2 cellular contexts compared by ENCODE assay signal in the genomic region with DNA sequence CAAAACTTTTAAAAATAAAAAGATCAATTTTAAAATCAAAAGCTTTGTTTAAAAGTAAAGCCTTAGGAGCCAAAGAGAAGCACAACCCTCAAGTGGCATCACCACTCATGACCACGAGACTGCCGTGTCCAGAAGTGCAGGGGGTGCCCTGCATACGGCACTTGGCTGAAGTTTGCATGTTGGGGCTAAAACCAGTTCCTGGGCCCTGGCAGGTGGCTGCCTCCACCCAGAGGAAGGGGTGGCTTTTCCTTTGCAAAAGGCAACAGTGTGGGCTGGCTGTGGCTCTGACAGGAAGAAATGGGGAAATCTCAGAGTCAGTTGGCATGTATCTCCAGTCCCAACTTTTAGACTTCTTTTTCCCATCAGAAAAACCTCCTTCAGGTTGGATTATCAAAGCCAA.
TF ChIP-seq lines count a peak whose summit lies in the region.

No MANE protein-coding gene starts in this region.

TF ChIP-seq in liver, 16 proteins besides CTCF, POLR2A, EP300 and RAD21:
- TF ChIP-seq GABPA (IDR thresholded peaks at IDR 0.05 in 1 of 2, conservative IDR thresholded peaks at IDR 0.05 in 1 of 2) (no peak), FOXA2 (IDR thresholded peaks at IDR 0.05) (no peak), HNF4A (conservative IDR thresholded peaks at IDR 0.05) (no peak), NR2F2 (IDR thresholded peaks at IDR 0.05) (no peak), HNF4G (IDR thresholded peaks at IDR 0.05) (no peak), YY1 (IDR thresholded peaks at IDR 0.05) (no peak)
- TF ChIP-seq, protein P1, sequence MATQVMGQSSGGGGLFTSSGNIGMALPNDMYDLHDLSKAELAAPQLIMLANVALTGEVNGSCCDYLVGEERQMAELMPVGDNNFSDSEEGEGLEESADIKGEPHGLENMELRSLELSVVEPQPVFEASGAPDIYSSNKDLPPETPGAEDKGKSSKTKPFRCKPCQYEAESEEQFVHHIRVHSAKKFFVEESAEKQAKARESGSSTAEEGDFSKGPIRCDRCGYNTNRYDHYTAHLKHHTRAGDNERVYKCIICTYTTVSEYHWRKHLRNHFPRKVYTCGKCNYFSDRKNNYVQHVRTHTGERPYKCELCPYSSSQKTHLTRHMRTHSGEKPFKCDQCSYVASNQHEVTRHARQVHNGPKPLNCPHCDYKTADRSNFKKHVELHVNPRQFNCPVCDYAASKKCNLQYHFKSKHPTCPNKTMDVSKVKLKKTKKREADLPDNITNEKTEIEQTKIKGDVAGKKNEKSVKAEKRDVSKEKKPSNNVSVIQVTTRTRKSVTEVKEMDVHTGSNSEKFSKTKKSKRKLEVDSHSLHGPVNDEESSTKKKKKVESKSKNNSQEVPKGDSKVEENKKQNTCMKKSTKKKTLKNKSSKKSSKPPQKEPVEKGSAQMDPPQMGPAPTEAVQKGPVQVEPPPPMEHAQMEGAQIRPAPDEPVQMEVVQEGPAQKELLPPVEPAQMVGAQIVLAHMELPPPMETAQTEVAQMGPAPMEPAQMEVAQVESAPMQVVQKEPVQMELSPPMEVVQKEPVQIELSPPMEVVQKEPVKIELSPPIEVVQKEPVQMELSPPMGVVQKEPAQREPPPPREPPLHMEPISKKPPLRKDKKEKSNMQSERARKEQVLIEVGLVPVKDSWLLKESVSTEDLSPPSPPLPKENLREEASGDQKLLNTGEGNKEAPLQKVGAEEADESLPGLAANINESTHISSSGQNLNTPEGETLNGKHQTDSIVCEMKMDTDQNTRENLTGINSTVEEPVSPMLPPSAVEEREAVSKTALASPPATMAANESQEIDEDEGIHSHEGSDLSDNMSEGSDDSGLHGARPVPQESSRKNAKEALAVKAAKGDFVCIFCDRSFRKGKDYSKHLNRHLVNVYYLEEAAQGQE (IDR thresholded peaks at IDR 0.05) = no peak
- TF ChIP-seq, protein P2, sequence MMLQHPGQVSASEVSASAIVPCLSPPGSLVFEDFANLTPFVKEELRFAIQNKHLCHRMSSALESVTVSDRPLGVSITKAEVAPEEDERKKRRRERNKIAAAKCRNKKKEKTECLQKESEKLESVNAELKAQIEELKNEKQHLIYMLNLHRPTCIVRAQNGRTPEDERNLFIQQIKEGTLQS (IDR thresholded peaks at IDR 0.05) = no peak

TF ChIP-seq in HepG2, 621 proteins besides CTCF, POLR2A, EP300 and RAD21:
- no peak for TF ChIP-seq ZNF224 (CRISPR knock-in tag; IDR thresholded peaks at IDR 0.05)
- TF ChIP-seq, protein P3, sequence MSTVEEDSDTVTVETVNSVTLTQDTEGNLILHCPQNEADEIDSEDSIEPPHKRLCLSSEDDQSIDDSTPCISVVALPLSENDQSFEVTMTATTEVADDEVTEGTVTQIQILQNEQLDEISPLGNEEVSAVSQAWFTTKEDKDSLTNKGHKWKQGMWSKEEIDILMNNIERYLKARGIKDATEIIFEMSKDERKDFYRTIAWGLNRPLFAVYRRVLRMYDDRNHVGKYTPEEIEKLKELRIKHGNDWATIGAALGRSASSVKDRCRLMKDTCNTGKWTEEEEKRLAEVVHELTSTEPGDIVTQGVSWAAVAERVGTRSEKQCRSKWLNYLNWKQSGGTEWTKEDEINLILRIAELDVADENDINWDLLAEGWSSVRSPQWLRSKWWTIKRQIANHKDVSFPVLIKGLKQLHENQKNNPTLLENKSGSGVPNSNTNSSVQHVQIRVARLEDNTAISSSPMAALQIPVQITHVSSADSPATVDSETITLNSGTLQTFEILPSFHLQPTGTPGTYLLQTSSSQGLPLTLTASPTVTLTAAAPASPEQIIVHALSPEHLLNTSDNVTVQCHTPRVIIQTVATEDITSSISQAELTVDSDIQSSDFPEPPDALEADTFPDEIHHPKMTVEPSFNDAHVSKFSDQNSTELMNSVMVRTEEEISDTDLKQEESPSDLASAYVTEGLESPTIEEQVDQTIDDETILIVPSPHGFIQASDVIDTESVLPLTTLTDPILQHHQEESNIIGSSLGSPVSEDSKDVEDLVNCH (CRISPR knock-in tag; IDR thresholded peaks at IDR 0.05) = no peak
- TF ChIP-seq ARNT2 (CRISPR knock-in tag; IDR thresholded peaks at IDR 0.05; ENCODE audit: low read depth) = no peak
- TF ChIP-seq, protein P4, sequence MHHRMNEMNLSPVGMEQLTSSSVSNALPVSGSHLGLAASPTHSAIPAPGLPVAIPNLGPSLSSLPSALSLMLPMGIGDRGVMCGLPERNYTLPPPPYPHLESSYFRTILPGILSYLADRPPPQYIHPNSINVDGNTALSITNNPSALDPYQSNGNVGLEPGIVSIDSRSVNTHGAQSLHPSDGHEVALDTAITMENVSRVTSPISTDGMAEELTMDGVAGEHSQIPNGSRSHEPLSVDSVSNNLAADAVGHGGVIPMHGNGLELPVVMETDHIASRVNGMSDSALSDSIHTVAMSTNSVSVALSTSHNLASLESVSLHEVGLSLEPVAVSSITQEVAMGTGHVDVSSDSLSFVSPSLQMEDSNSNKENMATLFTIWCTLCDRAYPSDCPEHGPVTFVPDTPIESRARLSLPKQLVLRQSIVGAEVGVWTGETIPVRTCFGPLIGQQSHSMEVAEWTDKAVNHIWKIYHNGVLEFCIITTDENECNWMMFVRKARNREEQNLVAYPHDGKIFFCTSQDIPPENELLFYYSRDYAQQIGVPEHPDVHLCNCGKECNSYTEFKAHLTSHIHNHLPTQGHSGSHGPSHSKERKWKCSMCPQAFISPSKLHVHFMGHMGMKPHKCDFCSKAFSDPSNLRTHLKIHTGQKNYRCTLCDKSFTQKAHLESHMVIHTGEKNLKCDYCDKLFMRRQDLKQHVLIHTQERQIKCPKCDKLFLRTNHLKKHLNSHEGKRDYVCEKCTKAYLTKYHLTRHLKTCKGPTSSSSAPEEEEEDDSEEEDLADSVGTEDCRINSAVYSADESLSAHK (CRISPR knock-in tag; IDR thresholded peaks at IDR 0.05; ENCODE audit: borderline replicate concordance) = no peak
- no peak for TF ChIP-seq ATF1 (CRISPR knock-in tag; IDR thresholded peaks at IDR 0.05)
- TF ChIP-seq DPF2 (CRISPR knock-in tag; IDR thresholded peaks at IDR 0.05; ENCODE audit: borderline replicate concordance, low read depth) = no peak
- no peak for TF ChIP-seq NBN (conservative IDR thresholded peaks at IDR 0.05)
- no peak for TF ChIP-seq SAP130 (CRISPR knock-in tag; IDR thresholded peaks at IDR 0.05; ENCODE audit: low read depth)
- no peak for TF ChIP-seq WIZ (CRISPR knock-in tag; IDR thresholded peaks at IDR 0.05)
TF ChIP-seq in HepG2: peak in this region for 0.
